12 cellular contexts compared by ENCODE assay signal in the genomic region with DNA sequence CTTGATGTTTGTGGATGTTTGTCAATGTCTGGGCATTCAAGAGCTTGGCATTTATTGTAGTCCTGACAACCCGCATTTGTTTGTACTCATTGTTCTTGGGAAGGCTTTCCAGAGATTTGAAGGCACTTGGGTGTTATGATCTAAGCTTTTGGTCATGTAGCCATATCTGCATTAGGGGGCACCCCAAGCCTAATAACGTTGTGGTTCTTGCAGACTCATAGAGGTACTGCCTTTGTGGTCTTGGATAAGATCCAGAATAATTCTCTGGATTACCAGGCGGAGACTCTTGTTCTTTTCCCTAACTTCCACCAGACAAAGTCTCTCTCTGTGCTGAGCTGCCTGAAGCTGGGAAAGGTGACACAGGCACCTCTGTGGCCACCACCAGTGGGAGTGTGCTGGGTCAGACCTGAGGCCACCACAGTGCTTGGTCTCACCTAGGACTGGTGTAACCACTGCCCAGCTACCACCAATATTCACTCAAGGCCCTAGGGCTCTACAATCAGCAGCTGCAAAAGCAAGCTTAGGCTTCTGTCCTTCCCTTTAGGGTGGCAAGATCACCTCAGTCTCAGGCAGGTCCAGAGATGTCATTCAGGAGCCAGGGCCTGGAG.
DNase-seq lines count a peak whose midpoint lies in the region; ATAC-seq and TF ChIP-seq lines count a peak whose summit lies in the region.
"Had no signal": no experiment of that assay in that cellular context is flagged by ENCODE, and none has a peak within 500 bp of the region (broad histone marks: within the 10 kb centered on the region; RNA-seq: fewer than 3 reads in every experiment).

No MANE protein-coding gene starts in this region.

- H3K36me3 ChIP-seq in Karpas-422 (ENCODE audit: insufficient read depth, low read length) (no peaks in the 10 kb centered on the region), osteoblast (ENCODE audit: insufficient read depth, low read length) (no peaks in the 10 kb centered on the region)
- H3K36me3 ChIP-seq: upper lobe of left lung had no signal

- no peak overlapping the region for H3K4me3 ChIP-seq in Karpas-422 (ENCODE audit: low read length)
- H3K4me3 ChIP-seq in choroid plexus epithelial cell (ENCODE audit: low read depth, low read length): no peak overlapping the region
- no peak overlapping the region for H3K4me3 ChIP-seq in osteoblast (ENCODE audit: insufficient read depth, low read length)
- H3K4me3 ChIP-seq: upper lobe of left lung had no signal

- intact Hi-C loops in cardiac septum (cut with DNase I): no loop called here

- H3K9me2 ChIP-seq in Karpas-422 (replicated peaks; ENCODE audit: insufficient read depth, low read length): no peaks in the 10 kb centered on the region

- H3K4me2 ChIP-seq in Karpas-422 (ENCODE audit: low read depth, low read length, poor library complexity, severe bottlenecking): no peak overlapping the region
- no peak overlapping the region for H3K4me2 ChIP-seq in osteoblast (ENCODE audit: insufficient read depth, low read length)

- no peaks in the 10 kb centered on the region for H3K4me1 ChIP-seq in Karpas-422 (ENCODE audit: low read length)
- peaks cover 3% of the 10 kb centered on the region for H3K4me1 ChIP-seq in osteoblast (ENCODE audit: insufficient read depth, low read length)
- H3K4me1 ChIP-seq: upper lobe of left lung had no signal

- no peaks in the 10 kb centered on the region for H3K9me3 ChIP-seq in Karpas-422 (ENCODE audit: low read length)
- H3K9me3 ChIP-seq in osteoblast (ENCODE audit: low read depth, low read length): no peaks in the 10 kb centered on the region
- H3K9me3 ChIP-seq: upper lobe of left lung had no signal

- H3K79me2 ChIP-seq in Karpas-422 (ENCODE audit: low read length): no peaks in the 10 kb centered on the region
- no peaks in the 10 kb centered on the region for H3K79me2 ChIP-seq in osteoblast (ENCODE audit: insufficient read depth, low read length)

- DNase-seq in EL (peak; percentile 82), Karpas-422 (peak; percentile 45), choroid plexus epithelial cell (ENCODE audit: low read depth) (peak; percentile 91), osteoblast (ENCODE audit: insufficient read length, low spot score, missing footprints) (no peak), MV-4-11 (lab: John Stamatoyannopoulos, UW) (no peak), cardiac septum (ENCODE audit: low spot score) (no peak)
- no peak for DNase-seq in NK-92 treated with Interleukin-12 subunit alpha and Interleukin-12 subunit beta, amount 100 ng/mL, for 24 hours (lab: John Stamatoyannopoulos, UW)
- DNase-seq: activated CD4-positive, alpha-beta T cell treated with anti-CD3 and anti-CD28 coated beads for 1 hour; NCI-H1417 treated with DMSO at 0.1 percent for 48 hours; RPMI8226; upper lobe of left lung had no signal

- H2AFZ ChIP-seq in Karpas-422 (ENCODE audit: low read length) (no peak overlapping the region), osteoblast (ENCODE audit: low read length) (no peak overlapping the region)

- H4K20me1 ChIP-seq in Karpas-422 (ENCODE audit: insufficient read depth, low read depth, low read length) (no peaks in the 10 kb centered on the region), osteoblast (ENCODE audit: insufficient read depth, low read length) (no peaks in the 10 kb centered on the region)

- H3K27me3 ChIP-seq in Karpas-422 (ENCODE audit: low read length) (no peaks in the 10 kb centered on the region), osteoblast (ENCODE audit: insufficient read depth, low read length) (no peaks in the 10 kb centered on the region)
- H3K27me3 ChIP-seq: upper lobe of left lung had no signal

- peak; percentile 72 for TF ChIP-seq CTCF in choroid plexus epithelial cell (conservative IDR thresholded peaks at IDR 0.05; ENCODE audit: low read depth, low read length)
- TF ChIP-seq CTCF in osteoblast (IDR thresholded peaks at IDR 0.05; ENCODE audit: extremely low read depth, low read depth, low read length): peak; percentile 35

- no peak overlapping the region for H3K27ac ChIP-seq in Karpas-422 (ENCODE audit: low read length)
- no peak overlapping the region for H3K27ac ChIP-seq in osteoblast (ENCODE audit: low read depth, low read length)
- H3K27ac ChIP-seq: upper lobe of left lung had no signal

- no peak overlapping the region for H3K9ac ChIP-seq in Karpas-422 (ENCODE audit: low read length)

- no peak for ATAC-seq in HG03469 (IDR thresholded peaks at IDR 0.05; ENCODE audit: unreplicated experiment)

Comparison
In these comparisons a context has a peak if more than half of its experiments do, and no peak if none do; other contexts are left out.
1. DNase-seq: peak in EL (single experiment), Karpas-422 (single experiment) and choroid plexus epithelial cell (single experiment); none in osteoblast (single experiment), NK-92 treated with Interleukin-12 subunit alpha and Interleukin-12 subunit beta, amount 100 ng/mL, for 24 hours (single experiment), MV-4-11 (single experiment) and cardiac septum (single experiment).